8 cellular contexts compared by ENCODE assay signal in the genomic region with DNA sequence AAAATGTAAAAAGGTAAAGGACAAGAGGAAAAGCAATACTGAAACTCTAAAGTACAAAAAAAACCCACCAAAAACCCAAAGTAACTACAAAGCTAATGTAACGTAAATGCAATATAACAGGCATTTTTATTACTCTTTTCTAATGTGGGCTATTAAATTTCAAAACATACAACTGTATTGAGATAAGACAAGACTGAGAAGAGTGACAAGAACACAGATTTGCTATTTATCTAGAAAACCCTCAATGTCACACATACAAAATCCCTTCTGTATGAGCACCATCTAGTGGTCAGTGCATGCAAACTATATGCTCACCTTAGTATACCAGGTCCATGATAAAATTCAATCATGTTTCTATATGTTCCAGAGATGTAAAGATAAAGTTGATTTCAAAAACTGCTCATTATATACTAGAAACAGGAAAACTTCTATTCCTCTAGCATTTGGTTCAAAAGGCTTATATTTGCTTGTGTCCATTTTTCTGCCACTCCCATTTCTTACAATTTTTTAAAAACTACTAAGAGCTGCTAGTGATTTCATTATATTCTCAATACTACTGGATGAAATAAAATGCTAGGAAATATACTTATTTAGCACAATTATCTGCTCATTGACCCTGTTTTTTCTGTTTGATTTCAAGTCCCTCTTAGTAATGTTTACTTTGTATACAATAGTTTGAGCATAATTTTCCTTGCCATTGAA.
DNase-seq lines count a peak whose midpoint lies in the region; ATAC-seq and TF ChIP-seq lines count a peak whose summit lies in the region.

No MANE protein-coding gene starts in this region.

- H3K27ac Mint-ChIP-seq in stimulated activated naive B cell treated with anti-CD40 and anti-IgM and Interleukin-4, amounts not matched to agents 10 μg/mL and 1 μg/mL and 100 μg/mL, for 72 hours = no peak overlapping the region

- peaks cover 0 to 4% of the 10 kb centered on the region in 2 donors for H3K4me1 Mint-ChIP-seq in stimulated activated naive B cell treated with anti-CD40 and anti-IgM and Interleukin-4, amounts not matched to agents 10 μg/mL and 1 μg/mL and 100 μg/mL, for 72 hours

- H3K27ac ChIP-seq in body of pancreas = no peak overlapping the region

- H3K27me3 ChIP-seq in body of pancreas = no peaks in the 10 kb centered on the region

- H3K27me3 Mint-ChIP-seq in stimulated activated naive B cell treated with anti-CD40 and anti-IgM and Interleukin-4, amounts not matched to agents 10 μg/mL and 1 μg/mL and 100 μg/mL, for 72 hours = no peaks in the 10 kb centered on the region

- TF ChIP-seq CTCF in AG10803 (conservative IDR thresholded peaks at IDR 0.05; ENCODE audit: low read length) = peak; percentile 89
- TF ChIP-seq CTCF in GM12865 (IDR thresholded peaks at IDR 0.05; ENCODE audit: insufficient read depth, low read depth, low read length, missing control alignments) = peak; percentile 68
- peak in 6 of 7 experiments; percentile 68 to 77 (median 74) for TF ChIP-seq CTCF in body of pancreas (IDR thresholded peaks at IDR 0.05)

- no peaks in the 10 kb centered on the region for H3K9me3 Mint-ChIP-seq in stimulated activated naive B cell treated with anti-CD40 and anti-IgM and Interleukin-4, amounts not matched to agents 10 μg/mL and 1 μg/mL and 100 μg/mL, for 72 hours

- no peaks in the 10 kb centered on the region for H3K36me3 ChIP-seq in body of pancreas (replicated peaks in 1 of 2; ENCODE audit: insufficient read depth in 1 of 2, low read depth in 2 of 2)

- no peak overlapping the region for H3K4me3 Mint-ChIP-seq in stimulated activated naive B cell treated with anti-CD40 and anti-IgM and Interleukin-4, amounts not matched to agents 10 μg/mL and 1 μg/mL and 100 μg/mL, for 72 hours

- H3K9me3 ChIP-seq in body of pancreas = no peaks in the 10 kb centered on the region

- H3K4me1 ChIP-seq in body of pancreas = peaks cover 10% of the 10 kb centered on the region

- WGBS in body of pancreas, 2 donors = 14 to 26% methylated on average over 1 of the region's 1 CpG

- H3K36me3 Mint-ChIP-seq in stimulated activated naive B cell treated with anti-CD40 and anti-IgM and Interleukin-4, amounts not matched to agents 10 μg/mL and 1 μg/mL and 100 μg/mL, for 72 hours = peaks cover 5 to 20% of the 10 kb centered on the region in 2 donors

- peak; percentile 66 for ATAC-seq in body of pancreas
- peak; percentile 87 to 88 for ATAC-seq in stimulated activated naive B cell treated with anti-CD40 and anti-IgM and Interleukin-4, amounts not matched to agents 10 μg/mL and 1 μg/mL and 100 μg/mL, for 72 hours (replicated peaks)

- intact Hi-C loops in body of pancreas (cut with DNase I) = no loop called here

- H3K4me3 ChIP-seq in AG10803 (ENCODE audit: low read length) = no peak overlapping the region
- no peak overlapping the region for H3K4me3 ChIP-seq in GM12865 (ENCODE audit: low read depth, low read length)
- no peak overlapping the region for H3K4me3 ChIP-seq in body of pancreas

- DNase-seq in AG10803 (ENCODE audit: low read depth) = peak; percentile 57
- peak; percentile 75 for DNase-seq in GM12865 (ENCODE audit: low read depth)
- DNase-seq in HT1080 (ENCODE audit: low read depth) = peak; percentile 56
- peak; percentile 65 for DNase-seq in NCI-H82 treated with DMSO at 0.1 percent for 48 hours (lab: John Stamatoyannopoulos, UW; ENCODE audit: unreplicated experiment)
- DNase-seq in body of pancreas = peak in 3 of 4 donors; percentile 19 to 43 (median 20)
- peak; percentile 23 for DNase-seq in iPS-NIHi7 (ENCODE audit: extremely low spot score)
- peak; percentile 3 for DNase-seq in stimulated activated naive B cell treated with anti-CD40 and anti-IgM and Interleukin-4, amounts not matched to agents 10 μg/mL and 1 μg/mL and 100 μg/mL, for 72 hours
- DNase-seq in mucosa of gallbladder (ENCODE audit: low spot score) = no peak

- no peak for TF ChIP-seq POLR2A in body of pancreas (IDR thresholded peaks at IDR 0.05)
